ENCODE assay signal across 21 cellular contexts in the genomic region with DNA sequence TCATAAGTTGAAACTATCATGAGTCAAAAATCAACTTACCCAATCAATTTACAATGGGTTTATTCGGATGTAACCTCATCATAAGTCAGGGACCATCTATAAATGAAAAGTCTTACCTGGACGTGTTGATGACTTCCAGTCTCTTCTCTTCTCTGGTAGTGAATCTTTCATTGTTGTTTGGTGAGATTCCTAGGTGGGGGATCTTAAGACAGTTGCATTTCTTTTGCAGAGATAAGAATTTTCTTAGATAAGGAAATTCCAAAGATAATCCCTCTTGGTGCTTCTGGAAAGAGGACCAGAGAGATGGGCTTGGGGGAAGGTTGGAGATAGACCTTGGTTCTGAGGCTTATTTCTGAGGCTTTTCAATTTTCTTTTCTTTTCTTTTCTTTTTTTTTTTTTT. TPM values are rescaled to one million over a fixed set of nuclear protein-coding genes. Genes with fewer than 3 reads are reported as not detected.
DNase-seq lines count a peak whose midpoint lies in the region; ATAC-seq and TF ChIP-seq lines count a peak whose summit lies in the region.
"Had no signal": no experiment of that assay in that cellular context is flagged by ENCODE, and none has a peak within 500 bp of the region (broad histone marks: within the 10 kb centered on the region; RNA-seq: fewer than 3 reads in every experiment).

No MANE protein-coding gene starts in this region.

- H3K9me3 Mint-ChIP-seq in Caco-2 (ENCODE audit: unreplicated experiment) (peaks cover 31% of the 10 kb centered on the region), neural crest cell (peaks cover 5% of the 10 kb centered on the region)
- H3K9me3 Mint-ChIP-seq in stimulated activated naive B cell treated with anti-CD40 and anti-IgM and Interleukin-4, amounts not matched to agents 10 μg/mL and 1 μg/mL and 100 μg/mL, for 72 hours: no peaks in the 10 kb centered on the region
- H3K9me3 Mint-ChIP-seq: GM23338, H9 had no signal

- no peak overlapping the region for H3K23ac ChIP-seq in mesendoderm (ENCODE audit: low read length)

- H3K4ac ChIP-seq in mesendoderm (ENCODE audit: low read depth, low read length): peak overlapping the region; percentile 95

- H3K4me1 ChIP-seq in Caco-2: peaks cover 45% of the 10 kb centered on the region
- H3K4me1 ChIP-seq in mesendoderm (ENCODE audit: control insufficient read depth, low read depth, low read length): peaks cover 12% of the 10 kb centered on the region
- H3K4me1 ChIP-seq: BLaER1 had no signal

- no peak overlapping the region for H2BK120ac ChIP-seq in mesendoderm (ENCODE audit: low read depth, low read length)

- ATAC-seq in stimulated activated naive B cell treated with anti-CD40 and anti-IgM and Interleukin-4, amounts not matched to agents 10 μg/mL and 1 μg/mL and 100 μg/mL, for 72 hours (replicated peaks): no peak
- ATAC-seq: CD8-positive, alpha-beta T cell; GM12878; GM23338; HCT116 had no signal

- H3K27ac ChIP-seq in mesendoderm (ENCODE audit: low read depth, low read length): peak overlapping the region; percentile 79
- H3K27ac ChIP-seq: 22Rv1, BLaER1, C4-2B had no signal

- TF ChIP-seq CTCF in Caco-2 (IDR thresholded peaks at IDR 0.05; ENCODE audit: insufficient read depth in 1 of 2, low read depth in 1 of 2, low read length in 1 of 2, severe bottlenecking in 1 of 2, unreplicated experiment in 1 of 2) (no peak), neural crest cell (conservative IDR thresholded peaks at IDR 0.05) (no peak)

- no peak overlapping the region for H4K8ac ChIP-seq in mesendoderm (ENCODE audit: low read depth, low read length)

- H3K9ac ChIP-seq in mesendoderm (ENCODE audit: low read length): no peak overlapping the region
- H3K9ac ChIP-seq: BLaER1 had no signal

- no peak overlapping the region for H3K56ac ChIP-seq in mesendoderm (ENCODE audit: low read length)

- H3K79me2 ChIP-seq in mesendoderm (ENCODE audit: control insufficient read depth, insufficient read depth, low read length): no peaks in the 10 kb centered on the region

- H4K5ac ChIP-seq in mesendoderm (ENCODE audit: low read length): no peak overlapping the region

- H3K36me3 Mint-ChIP-seq in Caco-2 (ENCODE audit: insufficient read depth, unreplicated experiment) (peaks cover 26% of the 10 kb centered on the region), neural crest cell (ENCODE audit: low read depth) (peaks cover 19% of the 10 kb centered on the region)
- peaks cover 21 to 36% of the 10 kb centered on the region in 2 donors for H3K36me3 Mint-ChIP-seq in stimulated activated naive B cell treated with anti-CD40 and anti-IgM and Interleukin-4, amounts not matched to agents 10 μg/mL and 1 μg/mL and 100 μg/mL, for 72 hours

- H3K36me3 ChIP-seq in Caco-2 (ENCODE audit: control insufficient read depth, insufficient read depth, low read length): no peaks in the 10 kb centered on the region
- H3K36me3 ChIP-seq in mesendoderm (ENCODE audit: control insufficient read depth, insufficient read depth, low read length): no peaks in the 10 kb centered on the region

- H3K27ac Mint-ChIP-seq in Caco-2 (ENCODE audit: unreplicated experiment) (peak overlapping the region; percentile 66), neural crest cell (ENCODE audit: unreplicated experiment) (peak overlapping the region; percentile 21)
- H3K27ac Mint-ChIP-seq in stimulated activated naive B cell treated with anti-CD40 and anti-IgM and Interleukin-4, amounts not matched to agents 10 μg/mL and 1 μg/mL and 100 μg/mL, for 72 hours: no peak overlapping the region
- H3K27ac Mint-ChIP-seq: B cell; CD8-positive, alpha-beta T cell; GM23338; H9 had no signal

- CTCF ChIA-PET in Caco-2 (lab: Charles Lee): no interaction called here

- H3K4me3 Mint-ChIP-seq in Caco-2 (ENCODE audit: unreplicated experiment) (peak overlapping the region; percentile 24), neural crest cell (no peak overlapping the region)
- H3K4me3 Mint-ChIP-seq in stimulated activated naive B cell treated with anti-CD40 and anti-IgM and Interleukin-4, amounts not matched to agents 10 μg/mL and 1 μg/mL and 100 μg/mL, for 72 hours: no peak overlapping the region
- H3K4me3 Mint-ChIP-seq: B cell; CD4-positive, CD25-positive, alpha-beta regulatory T cell; CD8-positive, alpha-beta T cell; GM23338; H9 had no signal

- H3K18ac ChIP-seq in mesendoderm (ENCODE audit: low read length): peak overlapping the region; percentile 96

- no peak overlapping the region for H2BK5ac ChIP-seq in mesendoderm (ENCODE audit: low read length)

- no peak overlapping the region for H3K4me3 ChIP-seq in Caco-2 (ENCODE audit: low read depth, low read length)
- no peak overlapping the region for H3K4me3 ChIP-seq in mesendoderm (ENCODE audit: low read length)
- H3K4me3 ChIP-seq: BLaER1, GM12878, GM23338 had no signal

- H3K4me2 ChIP-seq in mesendoderm (ENCODE audit: low read length): no peak overlapping the region
- H3K4me2 ChIP-seq: BLaER1, GM23338 had no signal

- intact Hi-C loops in Caco-2 (cut with micrococcal nuclease; ENCODE audit: unreplicated experiment): loop anchor here (2.0 kb wide), 2 partner anchors 37 to 47 kb away; partner anchors contain the start of genes BACE1, PCSK7 and RNF214

- no TSS peak for BruUV-seq in Caco-2 (replicated peaks; lab: Mats Ljungman, UMichigan)

- no peak overlapping the region for H2AK5ac ChIP-seq in mesendoderm (ENCODE audit: low read length)

- no peaks in the 10 kb centered on the region for H3K27me3 Mint-ChIP-seq in Caco-2 (ENCODE audit: insufficient read depth, unreplicated experiment)
- no peaks in the 10 kb centered on the region for H3K27me3 Mint-ChIP-seq in neural crest cell (ENCODE audit: low read depth)
- H3K27me3 Mint-ChIP-seq in stimulated activated naive B cell treated with anti-CD40 and anti-IgM and Interleukin-4, amounts not matched to agents 10 μg/mL and 1 μg/mL and 100 μg/mL, for 72 hours: no peaks in the 10 kb centered on the region
- H3K27me3 Mint-ChIP-seq: B cell; CD4-positive, CD25-positive, alpha-beta regulatory T cell had no signal

- no peaks in the 10 kb centered on the region for H3K79me1 ChIP-seq in mesendoderm (ENCODE audit: low read length)

- H3K4me1 Mint-ChIP-seq in Caco-2 (ENCODE audit: low read depth, unreplicated experiment) (peaks cover 43% of the 10 kb centered on the region), neural crest cell (peaks cover 14% of the 10 kb centered on the region)
- H3K4me1 Mint-ChIP-seq in stimulated activated naive B cell treated with anti-CD40 and anti-IgM and Interleukin-4, amounts not matched to agents 10 μg/mL and 1 μg/mL and 100 μg/mL, for 72 hours: no peaks in the 10 kb centered on the region

- DNase-seq in Caco-2: peak in 1 of 2 experiments; percentile 63
- peak; percentile 41 for DNase-seq in NCI-H226
- DNase-seq in mesendoderm: peak; percentile 95
- DNase-seq in neural crest cell (ENCODE audit: low read depth, low spot score): no peak
- no peak for DNase-seq in stimulated activated naive B cell treated with anti-CD40 and anti-IgM and Interleukin-4, amounts not matched to agents 10 μg/mL and 1 μg/mL and 100 μg/mL, for 72 hours
- no peak for DNase-seq in T-helper 9 cell
- no peak for DNase-seq in NCI-H524 (lab: John Stamatoyannopoulos, UW)
- DNase-seq: Calu3; CD4-positive, CD25-positive, alpha-beta regulatory T cell; CD8-positive, alpha-beta T cell; DMS153; DND-41; GDM1; H9 had no signal

- no CpG with 5 or more reads among the region's 2 CpGs for WGBS in mesendoderm (ENCODE audit: extremely low coverage, insufficient coverage, low lambda C conversion rate)

- H2BK15ac ChIP-seq in mesendoderm (replicated peaks; ENCODE audit: low read depth): no peak overlapping the region

- H3K27me3 ChIP-seq in Caco-2 (replicated peaks; ENCODE audit: control insufficient read depth, insufficient read depth, low read length): no peaks in the 10 kb centered on the region
- H3K27me3 ChIP-seq in mesendoderm (ENCODE audit: insufficient read depth, low read length, poor library complexity): no peaks in the 10 kb centered on the region
- H3K27me3 ChIP-seq: BLaER1 had no signal

- H3K9me3 ChIP-seq in Caco-2: peaks cover 16% of the 10 kb centered on the region

- POLR2A ChIA-PET in Caco-2 (lab: Charles Lee): no interaction called here

RNA-seq across cellular contexts. Expression of gene BACE1-AS, which starts 21.3 kb away (rescaled TPM):
- 18.8 TPM in 2 replicates for total RNA-seq in Caco-2 (2022)
- polyA plus RNA-seq in mesendoderm (2013, experiment 1 of 2): 4.8 TPM
- polyA plus RNA-seq in mesendoderm (2013, experiment 2 of 2): 5.1 TPM
- total RNA-seq in neural crest cell: 17.6 and 18.1 TPM in 2 replicates

RNA-seq across cellular contexts. Expression of gene RNF214, which starts 37.4 kb away (rescaled TPM):
- total RNA-seq in Caco-2 (2022) (51.2 and 55.8 TPM in 2 replicates), neural crest cell (47.2 and 47.5 TPM in 2 replicates)
- polyA plus RNA-seq in mesendoderm (2013, experiment 1 of 2): 16.9 TPM
- 16.0 TPM for polyA plus RNA-seq in mesendoderm (2013, experiment 2 of 2)

RNA-seq across cellular contexts. Expression of gene PCSK7, which starts 38.0 kb away (rescaled TPM):
- total RNA-seq in Caco-2 (2022) (120 and 132 TPM in 2 replicates), neural crest cell (49.7 and 53.1 TPM in 2 replicates)
- polyA plus RNA-seq in mesendoderm (2013, experiment 1 of 2): 15.6 TPM
- 15.8 TPM for polyA plus RNA-seq in mesendoderm (2013, experiment 2 of 2)

RNA-seq across cellular contexts. Expression of gene BACE1, which starts 46.2 kb away (rescaled TPM):
- total RNA-seq in Caco-2 (2022) (11.0 and 11.2 TPM in 2 replicates), neural crest cell (30.4 and 30.7 TPM in 2 replicates)
- polyA plus RNA-seq in mesendoderm (2013, experiment 1 of 2): 6.1 TPM
- polyA plus RNA-seq in mesendoderm (2013, experiment 2 of 2): 6.0 TPM
- total RNA-seq: B cell had no signal

RNA-seq across cellular contexts. Expression of gene CEP164, which starts 57.8 kb away (rescaled TPM):
- 48.9 and 50.0 TPM in 2 replicates for total RNA-seq in Caco-2 (2022)
- polyA plus RNA-seq in mesendoderm (2013, experiment 1 of 2): 17.4 TPM
- 16.2 TPM for polyA plus RNA-seq in mesendoderm (2013, experiment 2 of 2)
- 41.2 and 42.8 TPM in 2 replicates for total RNA-seq in neural crest cell

Comparison
In these comparisons a context has a peak if more than half of its experiments do, and no peak if none do; other contexts are left out.
1. DNase-seq: peak in NCI-H226 (single experiment) and mesendoderm (single experiment); none in neural crest cell (single experiment), stimulated activated naive B cell treated with anti-CD40 and anti-IgM and Interleukin-4, amounts not matched to agents 10 μg/mL and 1 μg/mL and 100 μg/mL, for 72 hours (single experiment), T-helper 9 cell (single experiment) and NCI-H524 (0 of 2).